ENCODE assay signal across 8 cellular contexts in the genomic region with DNA sequence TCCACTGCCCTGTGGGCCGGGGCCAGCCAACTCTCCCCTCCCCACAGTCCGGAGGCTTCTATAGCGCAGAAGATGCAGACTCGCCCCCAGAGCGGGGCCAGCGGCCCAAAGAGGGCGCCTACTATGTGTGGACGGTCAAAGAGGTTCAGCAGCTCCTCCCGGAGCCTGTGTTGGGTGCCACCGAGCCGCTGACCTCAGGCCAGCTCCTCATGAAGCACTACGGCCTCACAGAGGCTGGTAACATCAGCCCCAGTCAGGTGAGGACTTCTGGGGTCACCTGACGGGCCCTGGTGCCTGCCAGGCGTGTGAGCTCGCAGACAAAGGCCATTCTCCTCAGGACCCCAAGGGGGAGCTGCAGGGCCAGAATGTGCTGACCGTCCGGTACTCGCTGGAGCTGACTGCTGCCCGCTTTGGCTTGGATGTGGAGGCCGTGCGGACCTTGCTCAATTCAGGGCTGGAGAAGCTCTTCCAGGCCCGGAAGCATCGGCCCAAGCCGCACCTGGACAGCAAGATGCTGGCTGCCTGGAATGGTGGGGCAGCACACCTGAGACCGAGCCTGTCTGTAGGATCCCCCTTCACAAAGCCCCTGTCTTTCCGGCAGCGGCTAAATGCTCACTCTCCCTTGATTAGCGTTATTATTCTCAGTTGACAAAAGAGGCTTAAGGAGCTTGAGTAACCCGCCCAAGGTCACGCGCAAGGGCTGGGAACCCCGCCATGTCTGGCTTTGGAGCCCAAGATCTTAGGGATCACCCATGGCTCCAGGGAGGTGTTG. TPM values are rescaled to one million over a fixed set of nuclear protein-coding genes. Genes with fewer than 3 reads are reported as not detected.
A peak's percentile ranks its signal among the peaks of the same experiment; 100 is the strongest.
DNase-seq lines count a peak whose midpoint lies in the region; ATAC-seq and TF ChIP-seq lines count a peak whose summit lies in the region.

No MANE protein-coding gene starts in this region.

- no peaks in the 10 kb centered on the region for H3K9me2 ChIP-seq in Karpas-422 (replicated peaks; ENCODE audit: insufficient read depth, low read length)

- H3K27me3 ChIP-seq in Karpas-422 (ENCODE audit: low read length), result no peaks in the 10 kb centered on the region

- no peaks in the 10 kb centered on the region for H3K27me3 Mint-ChIP-seq in osteocyte (ENCODE audit: unreplicated experiment)
- H3K27me3 Mint-ChIP-seq in immature natural killer cell (ENCODE audit: low read depth in 3 of 3), result peaks cover 0 to 3% (median 2%) of the 10 kb centered on the region in 3 donors

- H3K9me3 Mint-ChIP-seq in osteocyte (ENCODE audit: unreplicated experiment), result no peaks in the 10 kb centered on the region
- no peaks in the 10 kb centered on the region for H3K9me3 Mint-ChIP-seq in immature natural killer cell

- peak; percentile 75 for ATAC-seq in SK-N-SH treated with all-trans-retinoic acid at 6 μM for 48 hours
- ATAC-seq in HG03460 (IDR thresholded peaks at IDR 0.05; ENCODE audit: unreplicated experiment), result no peak
- no peak for ATAC-seq in HG02571 (IDR thresholded peaks at IDR 0.05; ENCODE audit: unreplicated experiment)

- H3K36me3 Mint-ChIP-seq in osteocyte (ENCODE audit: unreplicated experiment) (peaks cover 2% of the 10 kb centered on the region), immature natural killer cell (peaks cover 0 to 5% (median 5%) of the 10 kb centered on the region in 3 donors)

- H3K4me1 Mint-ChIP-seq in osteocyte (ENCODE audit: unreplicated experiment) (peaks cover 9% of the 10 kb centered on the region), immature natural killer cell (peaks cover 11 to 13% of the 10 kb centered on the region in 2 donors)

- peaks cover 6% of the 10 kb centered on the region; the same call in 1 of the 2 replicates for H3K79me2 ChIP-seq in Karpas-422 (ENCODE audit: low read length)

- H3K36me3 ChIP-seq in Karpas-422 (ENCODE audit: insufficient read depth, low read length), result no peaks in the 10 kb centered on the region

- H3K4me3 ChIP-seq in Karpas-422 (ENCODE audit: low read length), result no peak overlapping the region
- no peak overlapping the region for H3K4me3 ChIP-seq in fibroblast of villous mesenchyme (ENCODE audit: low read depth, low read length)

- H4K20me1 ChIP-seq in Karpas-422 (ENCODE audit: insufficient read depth, low read depth, low read length), result no peaks in the 10 kb centered on the region

- DNase-seq in D341Med (ENCODE audit: low spot score) (peak; percentile 89), Karpas-422 (peak; percentile 81), fibroblast of villous mesenchyme (ENCODE audit: low read depth) (peak; percentile 87), osteocyte (ENCODE audit: extremely low spot score, unreplicated experiment) (peak; percentile 92), immature natural killer cell (no peak)

- H3K9ac ChIP-seq in Karpas-422 (ENCODE audit: low read length), result no peak overlapping the region

- peaks cover 12% of the 10 kb centered on the region for H3K4me1 ChIP-seq in Karpas-422 (ENCODE audit: low read length)

- no peak overlapping the region for H3K4me2 ChIP-seq in Karpas-422 (ENCODE audit: low read depth, low read length, poor library complexity, severe bottlenecking)

- no peak overlapping the region for H3K27ac Mint-ChIP-seq in osteocyte (ENCODE audit: unreplicated experiment)
- no peak overlapping the region for H3K27ac Mint-ChIP-seq in immature natural killer cell

- H3K4me3 Mint-ChIP-seq in osteocyte (ENCODE audit: unreplicated experiment) (no peak overlapping the region), immature natural killer cell (no peak overlapping the region)

- peak; percentile 90 for TF ChIP-seq CTCF in fibroblast of villous mesenchyme (IDR thresholded peaks at IDR 0.05; ENCODE audit: insufficient read depth, low read depth, low read length)
- TF ChIP-seq CTCF in osteocyte (IDR thresholded peaks at IDR 0.05), result peak; percentile 89

- H2AFZ ChIP-seq in Karpas-422 (ENCODE audit: low read length), result no peak overlapping the region

- no peaks in the 10 kb centered on the region for H3K9me3 ChIP-seq in Karpas-422 (ENCODE audit: low read length)

- H3K27ac ChIP-seq in Karpas-422 (ENCODE audit: low read length), result no peak overlapping the region

TF ChIP-seq in SK-N-SH treated with all-trans-retinoic acid at 6 μM for 48 hours, 23 proteins besides CTCF, POLR2A, EP300 and RAD21 (continues in another document):
- no peak for TF ChIP-seq ZNF8 (CRISPR knock-in tag; IDR thresholded peaks at IDR 0.05)
- no peak for TF ChIP-seq TOX (CRISPR knock-in tag; IDR thresholded peaks at IDR 0.05; ENCODE audit: borderline replicate concordance)
- TF ChIP-seq, protein P1, sequence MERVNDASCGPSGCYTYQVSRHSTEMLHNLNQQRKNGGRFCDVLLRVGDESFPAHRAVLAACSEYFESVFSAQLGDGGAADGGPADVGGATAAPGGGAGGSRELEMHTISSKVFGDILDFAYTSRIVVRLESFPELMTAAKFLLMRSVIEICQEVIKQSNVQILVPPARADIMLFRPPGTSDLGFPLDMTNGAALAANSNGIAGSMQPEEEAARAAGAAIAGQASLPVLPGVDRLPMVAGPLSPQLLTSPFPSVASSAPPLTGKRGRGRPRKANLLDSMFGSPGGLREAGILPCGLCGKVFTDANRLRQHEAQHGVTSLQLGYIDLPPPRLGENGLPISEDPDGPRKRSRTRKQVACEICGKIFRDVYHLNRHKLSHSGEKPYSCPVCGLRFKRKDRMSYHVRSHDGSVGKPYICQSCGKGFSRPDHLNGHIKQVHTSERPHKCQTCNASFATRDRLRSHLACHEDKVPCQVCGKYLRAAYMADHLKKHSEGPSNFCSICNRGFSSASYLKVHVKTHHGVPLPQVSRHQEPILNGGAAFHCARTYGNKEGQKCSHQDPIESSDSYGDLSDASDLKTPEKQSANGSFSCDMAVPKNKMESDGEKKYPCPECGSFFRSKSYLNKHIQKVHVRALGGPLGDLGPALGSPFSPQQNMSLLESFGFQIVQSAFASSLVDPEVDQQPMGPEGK (CRISPR knock-in tag; IDR thresholded peaks at IDR 0.05; ENCODE audit: borderline replicate concordance), result no peak
- no peak for TF ChIP-seq RARB (CRISPR knock-in tag; IDR thresholded peaks at IDR 0.05)
- no peak for TF ChIP-seq ISL1 (CRISPR knock-in tag; IDR thresholded peaks at IDR 0.05)
- no peak for TF ChIP-seq ESRRG (CRISPR knock-in tag; IDR thresholded peaks at IDR 0.05)
- no peak for TF ChIP-seq CSDC2 (CRISPR knock-in tag; IDR thresholded peaks at IDR 0.05)
- TF ChIP-seq TCF4 (CRISPR knock-in tag; IDR thresholded peaks at IDR 0.05; ENCODE audit: borderline replicate concordance), result no peak
- TF ChIP-seq ARNTL (CRISPR knock-in tag; IDR thresholded peaks at IDR 0.05; ENCODE audit: borderline replicate concordance, low read depth), result no peak
- TF ChIP-seq, protein P2, sequence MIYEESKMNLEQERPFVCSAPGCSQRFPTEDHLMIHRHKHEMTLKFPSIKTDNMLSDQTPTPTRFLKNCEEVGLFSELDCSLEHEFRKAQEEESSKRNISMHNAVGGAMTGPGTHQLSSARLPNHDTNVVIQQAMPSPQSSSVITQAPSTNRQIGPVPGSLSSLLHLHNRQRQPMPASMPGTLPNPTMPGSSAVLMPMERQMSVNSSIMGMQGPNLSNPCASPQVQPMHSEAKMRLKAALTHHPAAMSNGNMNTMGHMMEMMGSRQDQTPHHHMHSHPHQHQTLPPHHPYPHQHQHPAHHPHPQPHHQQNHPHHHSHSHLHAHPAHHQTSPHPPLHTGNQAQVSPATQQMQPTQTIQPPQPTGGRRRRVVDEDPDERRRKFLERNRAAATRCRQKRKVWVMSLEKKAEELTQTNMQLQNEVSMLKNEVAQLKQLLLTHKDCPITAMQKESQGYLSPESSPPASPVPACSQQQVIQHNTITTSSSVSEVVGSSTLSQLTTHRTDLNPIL (CRISPR knock-in tag; IDR thresholded peaks at IDR 0.05; ENCODE audit: low read depth), result no peak
- no peak for TF ChIP-seq BACH2 (CRISPR knock-in tag; IDR thresholded peaks at IDR 0.05; ENCODE audit: borderline replicate concordance)
- TF ChIP-seq ZNF70 (CRISPR knock-in tag; IDR thresholded peaks at IDR 0.05), result no peak
- TF ChIP-seq, protein P3, sequence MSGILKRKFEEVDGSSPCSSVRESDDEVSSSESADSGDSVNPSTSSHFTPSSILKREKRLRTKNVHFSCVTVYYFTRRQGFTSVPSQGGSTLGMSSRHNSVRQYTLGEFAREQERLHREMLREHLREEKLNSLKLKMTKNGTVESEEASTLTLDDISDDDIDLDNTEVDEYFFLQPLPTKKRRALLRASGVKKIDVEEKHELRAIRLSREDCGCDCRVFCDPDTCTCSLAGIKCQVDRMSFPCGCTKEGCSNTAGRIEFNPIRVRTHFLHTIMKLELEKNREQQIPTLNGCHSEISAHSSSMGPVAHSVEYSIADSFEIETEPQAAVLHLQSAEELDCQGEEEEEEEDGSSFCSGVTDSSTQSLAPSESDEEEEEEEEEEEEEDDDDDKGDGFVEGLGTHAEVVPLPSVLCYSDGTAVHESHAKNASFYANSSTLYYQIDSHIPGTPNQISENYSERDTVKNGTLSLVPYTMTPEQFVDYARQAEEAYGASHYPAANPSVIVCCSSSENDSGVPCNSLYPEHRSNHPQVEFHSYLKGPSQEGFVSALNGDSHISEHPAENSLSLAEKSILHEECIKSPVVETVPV (CRISPR knock-in tag; IDR thresholded peaks at IDR 0.05), result no peak
- TF ChIP-seq SNAI2 (CRISPR knock-in tag; IDR thresholded peaks at IDR 0.05), result no peak
- TF ChIP-seq ZNF565 (CRISPR knock-in tag; conservative IDR thresholded peaks at IDR 0.05; ENCODE audit: low read depth), result no peak

RNA-seq across cellular contexts. Expression of a gene that starts 3.9 kb away (rescaled TPM):
- 38.8 and 76.8 TPM in 2 replicates for total RNA-seq in Karpas-422 (2014; rRNA removed; shearing (Covaris generic); ENCODE audit: low replicate concordance)
- total RNA-seq in fibroblast of villous mesenchyme, result 102 and 109 TPM in 2 replicates
- total RNA-seq in osteocyte, result 55.0 and 58.1 TPM in 2 replicates
- 10 to 100 TPM in 1 of 3 donors, 1 to 10 TPM in 2; 9.8 to 23.0 (median 9.9) TPM for polyA plus RNA-seq in immature natural killer cell

RNA-seq across cellular contexts. Expression of a gene that starts 9.7 kb away (rescaled TPM):
- total RNA-seq in Karpas-422 (2014; rRNA removed; shearing (Covaris generic); ENCODE audit: low replicate concordance), result not detected in 2 replicates
- total RNA-seq in fibroblast of villous mesenchyme (under 0.01 and 0.43 TPM in 2 replicates), osteocyte (0.10 and 0.11 TPM in 2 replicates)
- polyA plus RNA-seq in immature natural killer cell, result not detected

RNA-seq across cellular contexts. Expression of a gene that starts 18.3 kb away (rescaled TPM):
- not detected in 2 replicates for total RNA-seq in Karpas-422 (2014; rRNA removed; shearing (Covaris generic); ENCODE audit: low replicate concordance)
- total RNA-seq in fibroblast of villous mesenchyme (under 0.01 TPM in 1 of 2 replicates, not detected in the other), osteocyte (not detected in 2 replicates)
- not detected for polyA plus RNA-seq in immature natural killer cell

RNA-seq across cellular contexts. Expression of a gene that starts 42.6 kb away (rescaled TPM):
- total RNA-seq in Karpas-422 (2014; rRNA removed; shearing (Covaris generic); ENCODE audit: low replicate concordance), result 2.0 and 2.5 TPM in 2 replicates
- total RNA-seq in fibroblast of villous mesenchyme, result 0.64 and 0.86 TPM in 2 replicates
- total RNA-seq in osteocyte, result 0.46 and 0.81 TPM in 2 replicates
- polyA plus RNA-seq in immature natural killer cell, result under 1 TPM in 1 of 3 donors, not detected in 2; 1.00 TPM

Comparison
In these comparisons a context has a peak if more than half of its experiments do, and no peak if none do; other contexts are left out.
1. DNase-seq: peak in D341Med (single experiment), Karpas-422 (single experiment), fibroblast of villous mesenchyme (single experiment) and osteocyte (single experiment); none in immature natural killer cell (0 of 3).